8 cellular contexts compared by ENCODE assay signal in the genomic region with DNA sequence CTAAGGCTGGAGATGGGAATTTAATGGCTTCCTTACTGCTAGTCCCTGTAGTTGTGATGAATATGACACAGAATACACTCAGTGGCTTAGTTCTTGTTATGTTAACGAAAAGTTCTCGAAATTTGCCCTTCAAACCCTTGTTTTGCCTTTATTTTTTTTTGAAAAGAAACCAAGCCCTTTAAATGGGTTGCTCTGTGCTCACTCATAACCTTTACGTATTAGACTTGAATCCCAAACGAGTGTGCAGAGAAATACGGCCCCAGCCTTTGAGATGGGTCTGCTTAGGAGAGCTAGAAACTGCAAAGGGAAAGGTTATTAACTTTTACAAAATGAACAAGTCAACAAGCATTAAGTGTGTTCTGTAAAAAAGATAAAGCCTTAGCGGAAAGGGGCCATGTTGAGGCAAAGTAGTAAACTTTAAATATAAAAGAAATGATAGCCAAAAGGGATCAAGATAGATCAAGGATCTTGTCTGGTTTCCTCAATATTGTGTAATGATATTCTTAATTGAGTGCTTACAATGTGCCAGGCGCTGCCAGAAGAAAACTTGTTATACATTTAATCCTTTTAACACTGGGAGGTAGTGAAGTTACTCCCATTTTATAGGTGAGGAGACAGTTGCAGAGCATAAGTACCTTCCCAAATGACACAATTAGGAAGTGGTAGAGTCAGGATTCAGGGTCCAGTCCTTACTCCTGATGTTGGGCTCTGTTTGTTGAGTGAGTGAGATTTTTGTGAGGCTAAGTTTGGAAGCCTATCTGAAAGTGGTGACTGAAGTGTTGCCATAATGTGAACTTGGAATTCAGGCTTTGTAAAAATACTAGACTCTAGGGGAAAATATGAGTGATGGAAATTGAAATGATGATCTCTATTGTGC. TPM values are rescaled to one million over a fixed set of nuclear protein-coding genes. Genes with fewer than 3 reads are reported as not detected.
DNase-seq lines count a peak whose midpoint lies in the region; ATAC-seq, FAIRE-seq and TF ChIP-seq lines count a peak whose summit lies in the region.

No MANE protein-coding gene starts in this region.

- no peak for DNase-seq in AG09309 (ENCODE audit: low read depth)
- DNase-seq in HFF-Myc (ENCODE audit: extremely low read depth, low read depth) = no peak
- DNase-seq in activated naive CD8-positive, alpha-beta T cell treated with anti-CD3 and anti-CD28 coated beads, Interleukin-2, amount 10 ng/mL, durations not matched to agents 7 days and 5 days = no peak
- DNase-seq in keratinocyte (ENCODE audit: low read depth, low spot score) = no peak
- DNase-seq in stimulated activated CD8-positive, alpha-beta memory T cell treated with anti-CD3 and anti-CD28 coated beads, Interleukin-4, amount 100 ng/mL, for 48 hours = no peak
- DNase-seq in GF-D8 (lab: John Stamatoyannopoulos, UW) = no peak
- no peak for DNase-seq in activated CD4-positive, alpha-beta T cell treated with anti-CD3 and anti-CD28 coated beads, Interleukin-2, amount 50 U/mL, for 48 hours

- H3K4me3 ChIP-seq in AG09309 (ENCODE audit: control insufficient read depth, low read depth, low read length) (peak overlapping the region; percentile 80), HFF-Myc (replicated peaks; ENCODE audit: low read depth, low read length) (peak overlapping the region; percentile 94), keratinocyte (ENCODE audit: control insufficient read depth in 2 of 3, extremely low read depth in 1 of 3, insufficient read depth in 2 of 3, low read depth in 1 of 3, low read length in 3 of 3) (peak overlapping the region; percentile 62 to 94 (median 87)), stomach smooth muscle (ENCODE audit: low read length in 2 of 2) (peak overlapping the region; percentile 97 to 99)

- dilution Hi-C loops in keratinocyte (cut with MboI; ENCODE audit: extremely low pct_ligation_motif_present, low sequenced_read_pairs) = no loop called here

- H3K27me3 ChIP-seq in keratinocyte (ENCODE audit: control insufficient read depth, extremely low read depth, insufficient read depth, low read length) = no peaks in the 10 kb centered on the region
- no peaks in the 10 kb centered on the region for H3K27me3 ChIP-seq in stomach smooth muscle (ENCODE audit: control insufficient read depth in 1 of 2, insufficient read depth in 2 of 2, low read length in 2 of 2)

- H3K36me3 Mint-ChIP-seq in activated naive CD8-positive, alpha-beta T cell treated with anti-CD3 and anti-CD28 coated beads, Interleukin-2, amount 10 ng/mL, durations not matched to agents 7 days and 5 days = peaks cover 7% of the 10 kb centered on the region

- peak overlapping the region; percentile 100 for H3K4me3 Mint-ChIP-seq in activated naive CD8-positive, alpha-beta T cell treated with anti-CD3 and anti-CD28 coated beads, Interleukin-2, amount 10 ng/mL, durations not matched to agents 7 days and 5 days

- TF ChIP-seq CTCF in AG09309 (IDR thresholded peaks at IDR 0.05; ENCODE audit: control insufficient read depth, insufficient read depth, low read depth, low read length, missing control alignments) = no peak
- no peak for TF ChIP-seq CTCF in HFF-Myc (IDR thresholded peaks at IDR 0.05; ENCODE audit: low read depth, low read length, missing control alignments)
- TF ChIP-seq CTCF in keratinocyte (optimal IDR thresholded peaks at IDR 0.05 in 1 of 3, IDR thresholded peaks at IDR 0.05 in 1 of 3, conservative IDR thresholded peaks at IDR 0.05 in 1 of 3; ENCODE audit: extremely low read depth in 1 of 3, insufficient read depth in 2 of 3, low read length in 3 of 3) = no peak

- peak overlapping the region; percentile 100 for H3K27ac Mint-ChIP-seq in activated naive CD8-positive, alpha-beta T cell treated with anti-CD3 and anti-CD28 coated beads, Interleukin-2, amount 10 ng/mL, durations not matched to agents 7 days and 5 days

- peak overlapping the region; percentile 86 for H3K27ac ChIP-seq in keratinocyte (ENCODE audit: control insufficient read depth, insufficient read depth, low read length)
- H3K27ac ChIP-seq in stomach smooth muscle (ENCODE audit: low read length) = peak overlapping the region; percentile 88

- no peak for ATAC-seq in activated naive CD8-positive, alpha-beta T cell treated with anti-CD3 and anti-CD28 coated beads, Interleukin-2, amount 10 ng/mL, durations not matched to agents 7 days and 5 days (ENCODE audit: low read depth)

- H3K9me3 Mint-ChIP-seq in activated naive CD8-positive, alpha-beta T cell treated with anti-CD3 and anti-CD28 coated beads, Interleukin-2, amount 10 ng/mL, durations not matched to agents 7 days and 5 days = no peaks in the 10 kb centered on the region

- peaks cover 35% of the 10 kb centered on the region for H3K4me1 Mint-ChIP-seq in activated naive CD8-positive, alpha-beta T cell treated with anti-CD3 and anti-CD28 coated beads, Interleukin-2, amount 10 ng/mL, durations not matched to agents 7 days and 5 days

- H3K79me2 ChIP-seq in keratinocyte (ENCODE audit: control insufficient read depth, insufficient read depth, low read length) = peaks cover 64% of the 10 kb centered on the region

- peak overlapping the region; percentile 83 for H3K4me2 ChIP-seq in keratinocyte (ENCODE audit: control insufficient read depth, extremely low read depth, insufficient read depth, low read depth, low read length)

- H3K4me1 ChIP-seq in keratinocyte (ENCODE audit: control insufficient read depth, extremely low read depth, insufficient read depth, low read length) (peaks cover 18% of the 10 kb centered on the region), stomach smooth muscle (ENCODE audit: control insufficient read depth, insufficient read depth, low read length) (peaks cover 36% of the 10 kb centered on the region)

- no peaks in the 10 kb centered on the region for H3K9me1 ChIP-seq in keratinocyte (ENCODE audit: control insufficient read depth, extremely low read depth, insufficient read depth, low read length)

- H3K9me3 ChIP-seq in keratinocyte (ENCODE audit: control insufficient read depth, low read depth, low read length) = no peaks in the 10 kb centered on the region
- H3K9me3 ChIP-seq in stomach smooth muscle (ENCODE audit: control insufficient read depth in 2 of 2, low read length in 2 of 2) = no peaks in the 10 kb centered on the region

- H4K20me1 ChIP-seq in keratinocyte (ENCODE audit: control insufficient read depth, extremely low read depth, insufficient read depth, low read length) = peaks cover 9% of the 10 kb centered on the region

- H3K27me3 Mint-ChIP-seq in activated naive CD8-positive, alpha-beta T cell treated with anti-CD3 and anti-CD28 coated beads, Interleukin-2, amount 10 ng/mL, durations not matched to agents 7 days and 5 days = peaks cover 2% of the 10 kb centered on the region

- peak overlapping the region; percentile 86 for H3K9ac ChIP-seq in keratinocyte (ENCODE audit: control insufficient read depth, extremely low read depth, insufficient read depth, low read length)
- peak overlapping the region; percentile 85 to 95 for H3K9ac ChIP-seq in stomach smooth muscle (ENCODE audit: low read length in 2 of 2)

- peak overlapping the region; percentile 10 for H2AFZ ChIP-seq in keratinocyte (ENCODE audit: control insufficient read depth, low read length)

- FAIRE-seq in keratinocyte (lab: Jason Lieb, UNC) = no peak

- POLR2A ChIA-PET in activated naive CD8-positive, alpha-beta T cell treated with anti-CD3 and anti-CD28 coated beads, Interleukin-2, amount 10 ng/mL, durations not matched to agents 7 days and 5 days (lab: Charles Lee) = interaction anchor here (0.7 to 1.3 kb wide), 4 partner anchors 130 to 451 kb away, joined by 3 to 5 read pairs (median 3); partner anchors contain the start of gene EEA1

- H3K36me3 ChIP-seq in keratinocyte (ENCODE audit: control insufficient read depth in 2 of 2, extremely low read depth in 1 of 2, insufficient read depth in 2 of 2, low read length in 2 of 2) (peaks cover 0 to 9% of the 10 kb centered on the region in 2 experiments), stomach smooth muscle (ENCODE audit: control insufficient read depth in 2 of 2, insufficient read depth in 2 of 2, low read length in 2 of 2) (no peaks in the 10 kb centered on the region)

RNA-seq across cellular contexts. Expression of gene NUDT4, which starts 1.9 kb away (rescaled TPM):
- 10 to 100 TPM; 62.0 to 62.6 TPM for total RNA-seq in activated naive CD8-positive, alpha-beta T cell treated with anti-CD3 and anti-CD28 coated beads, Interleukin-2, amount 10 ng/mL, durations not matched to agents 7 days and 5 days
- polyA plus RNA-seq in keratinocyte = 19.2 to 33.2 TPM (median 21.1 TPM) in 3 replicates
- polyA plus RNA-seq in keratinocyte (2011; ENCODE audit: low read depth) = 27.0 TPM
- 17.2 and 43.6 TPM in 2 replicates for polyA plus RNA-seq in keratinocyte (2011; cell fraction: cytosol; rRNA removed)
- polyA plus RNA-seq in keratinocyte (2011; cell fraction: nucleus; rRNA removed) = 14.9 and 19.5 TPM in 2 replicates
- 21.3 and 29.2 TPM in 2 replicates for polyA plus RNA-seq in keratinocyte (2012; ENCODE audit: low replicate concordance)
- 4.2 to 27.9 TPM (median 13.8 TPM) in 3 replicates for polyA minus RNA-seq in keratinocyte
- polyA minus RNA-seq in keratinocyte (2011; cell fraction: cytosol; rRNA and poly(A)+ RNA removed) = 28.0 TPM
- 10.1 and 15.6 TPM in 2 replicates for polyA minus RNA-seq in keratinocyte (2011; cell fraction: nucleus; rRNA and poly(A)+ RNA removed)
